Comparison of ENCODE assay signal across 29 cellular contexts in the genomic region with DNA sequence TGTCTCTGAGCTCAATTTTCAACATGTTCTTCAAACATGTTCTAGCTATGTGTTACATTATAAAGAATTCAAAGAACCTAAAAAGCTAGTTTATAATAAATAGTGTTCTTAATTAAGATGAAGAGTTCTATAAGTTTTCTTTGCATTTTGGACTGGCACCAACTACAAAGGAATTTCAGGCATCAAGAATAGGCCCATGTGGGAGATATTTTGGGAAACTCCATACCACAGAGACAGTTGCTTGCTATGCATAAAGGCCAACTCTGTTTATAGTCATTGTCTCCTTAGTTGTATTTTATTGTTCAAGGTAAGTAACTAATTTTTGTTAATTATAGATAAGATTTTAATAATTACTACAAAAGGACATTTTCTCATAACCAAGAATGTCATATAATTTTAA. TPM values are rescaled to one million over a fixed set of nuclear protein-coding genes. Genes with fewer than 3 reads are reported as not detected.
DNase-seq lines count a peak whose midpoint lies in the region; ATAC-seq and TF ChIP-seq lines count a peak whose summit lies in the region.
"Had no signal": no experiment of that assay in that cellular context is flagged by ENCODE, and none has a peak within 500 bp of the region (broad histone marks: within the 10 kb centered on the region; RNA-seq: fewer than 3 reads in every experiment).

No MANE protein-coding gene starts in this region.

- H3K36me3 ChIP-seq in A673 (ENCODE audit: insufficient read depth, low read length, poor library complexity, severe bottlenecking), result no peaks in the 10 kb centered on the region
- H3K36me3 ChIP-seq in Karpas-422 (ENCODE audit: insufficient read depth, low read length), result no peaks in the 10 kb centered on the region
- H3K36me3 ChIP-seq: BE2C, breast epithelium, neutrophil, Peyer's patch, prostate gland, sigmoid colon, thyroid gland had no signal

- H3K27ac ChIP-seq in A673 (ENCODE audit: low read depth, low read length, poor library complexity, severe bottlenecking) (peak overlapping the region; percentile 24), Karpas-422 (ENCODE audit: low read length) (no peak overlapping the region)
- H3K27ac ChIP-seq: breast epithelium, neutrophil, Peyer's patch, prostate gland, sigmoid colon, thyroid gland had no signal

- no peak for TF ChIP-seq CTCF in A673 (conservative IDR thresholded peaks at IDR 0.05; ENCODE audit: low read depth, low read length)

- POLR2A ChIA-PET in A673 (lab: Charles Lee; ENCODE audit: low non-redundant PET), result no interaction called here

- H3K9me2 ChIP-seq in Karpas-422 (replicated peaks; ENCODE audit: insufficient read depth, low read length), result no peaks in the 10 kb centered on the region

- BruUV-seq in A673 (replicated peaks; lab: Mats Ljungman, UMichigan), result no TSS peak

- H2AFZ ChIP-seq in Karpas-422 (ENCODE audit: low read length), result no peak overlapping the region

- no peaks in the 10 kb centered on the region for H3K9me3 ChIP-seq in A673 (ENCODE audit: low read depth, low read length, poor library complexity, severe bottlenecking)
- H3K9me3 ChIP-seq in Karpas-422 (ENCODE audit: low read length), result no peaks in the 10 kb centered on the region
- H3K9me3 ChIP-seq: BE2C, breast epithelium, neutrophil, Peyer's patch, prostate gland, sigmoid colon, thyroid gland had no signal

- H4K20me1 ChIP-seq in Karpas-422 (ENCODE audit: insufficient read depth, low read depth, low read length), result no peaks in the 10 kb centered on the region

- CTCF ChIA-PET in A673 (lab: Charles Lee), result no interaction called here

- DNase-seq in A673 (ENCODE audit: low spot score), result no peak
- DNase-seq in DMS114 treated with DMSO at 0.1 percent for 48 hours (lab: John Stamatoyannopoulos, UW; ENCODE audit: unreplicated experiment), result peak; percentile 23
- no peak for DNase-seq in Karpas-422
- peak; percentile 28 for DNase-seq in fibroblast of peridontal ligament (ENCODE audit: extremely low read depth)
- DNase-seq in pons (ENCODE audit: low spot score), result no peak
- no peak for DNase-seq in retina
- DNase-seq in posterior vena cava (ENCODE audit: low spot score), result no peak
- DNase-seq: activated CD4-positive, alpha-beta T cell treated with anti-CD3 and anti-CD28 coated beads, Interleukin-2, amount 10 ng/mL, durations not matched to agents 7 days and 5 days; activated effector memory CD4-positive, alpha-beta T cell treated with Interleukin-2 at 50 U/mL for 16 hours; activated T-cell treated with anti-CD3 and anti-CD28 coated beads, Interleukin-2, amount 50 U/mL, for 1 hour; BE2C; GF-D8; mesenchymal stem cell; MM.1S; NCI-H1105 treated with DMSO at 0.1 percent for 48 hours; NCI-H2029; NCI-H524 treated with DMSO at 0.1 percent for 48 hours; Peyer's patch; SHP77 treated with DMSO at 0.1 percent for 48 hours; sigmoid colon; stimulated activated CD4-positive, alpha-beta T cell treated with anti-CD3 and anti-CD28 coated beads, Interleukin-4, amount 100 ng/mL, for 24 hours; thyroid gland had no signal

- no peak for ATAC-seq in HG03159 (IDR thresholded peaks at IDR 0.05; ENCODE audit: unreplicated experiment)
- ATAC-seq: activated naive CD4-positive, alpha-beta T cell treated with anti-CD3 and anti-CD28 coated beads, Interleukin-2, amount 50 U/mL, for 72 hours; K562; WTC11 had no signal

- H3K4me1 ChIP-seq in A673 (ENCODE audit: insufficient read depth, low read length, poor library complexity, severe bottlenecking) (peaks cover 8% of the 10 kb centered on the region), Karpas-422 (ENCODE audit: low read length) (peaks cover 53% of the 10 kb centered on the region)
- H3K4me1 ChIP-seq: BE2C, breast epithelium, prostate gland had no signal

- intact Hi-C loops in A673 (cut with micrococcal nuclease; ENCODE audit: unreplicated experiment) (no loop called here), posterior vena cava (cut with DNase I) (no loop called here)

- no peak overlapping the region for H3K4me3 ChIP-seq in A673 (ENCODE audit: low read depth, low read length, poor library complexity, severe bottlenecking)
- H3K4me3 ChIP-seq in Karpas-422 (ENCODE audit: low read length), result no peak overlapping the region
- H3K4me3 ChIP-seq: breast epithelium, K562, Peyer's patch, prostate gland, sigmoid colon, thyroid gland had no signal

- no peak overlapping the region for H3K9ac ChIP-seq in Karpas-422 (ENCODE audit: low read length)

- peak overlapping the region; percentile 20 for H3K4me2 ChIP-seq in Karpas-422 (ENCODE audit: low read depth, low read length, poor library complexity, severe bottlenecking)

- peaks cover 88% of the 10 kb centered on the region for H3K79me2 ChIP-seq in Karpas-422 (ENCODE audit: low read length)

- H3K27me3 ChIP-seq in A673 (replicated peaks; ENCODE audit: insufficient read depth, low read depth, low read length, poor library complexity) (no peaks in the 10 kb centered on the region), Karpas-422 (ENCODE audit: low read length) (no peaks in the 10 kb centered on the region)
- H3K27me3 ChIP-seq: BE2C, breast epithelium, neutrophil, Peyer's patch, sigmoid colon, thyroid gland had no signal

RNA-seq across cellular contexts. Expression of a gene that starts 4.6 kb away (rescaled TPM):
- total RNA-seq in A673 (2021) (17.4 and 21.6 TPM in 2 replicates), posterior vena cava (1 to 10 TPM; 4.3 to 4.4 TPM)
- total RNA-seq in Karpas-422 (2014; rRNA removed; shearing (Covaris generic); ENCODE audit: low replicate concordance), result 24.4 and 26.3 TPM in 2 replicates

RNA-seq across cellular contexts. Expression of a gene that starts 4.6 kb away (rescaled TPM):
- total RNA-seq in A673 (2021) (1.2 and 1.3 TPM in 2 replicates), posterior vena cava (1 to 10 TPM; 4.7 to 4.8 TPM)
- 0.04 and 2.0 TPM in 2 replicates for total RNA-seq in Karpas-422 (2014; rRNA removed; shearing (Covaris generic); ENCODE audit: low replicate concordance)

Comparison
In these comparisons a context has a peak if more than half of its experiments do, and no peak if none do; other contexts are left out.
1. DNase-seq: peak in DMS114 treated with DMSO at 0.1 percent for 48 hours (single experiment) and fibroblast of peridontal ligament (single experiment); none in A673 (single experiment), Karpas-422 (single experiment), pons (single experiment), retina (single experiment) and posterior vena cava (single experiment).